19 cellular contexts compared by ENCODE assay signal in genomic region chrX:11793734-11794133, GRCh38. TPM values are rescaled to one million over a fixed set of nuclear protein-coding genes. Genes with fewer than 3 reads are reported as not detected.
DNase-seq lines count a peak whose midpoint lies in the region; ATAC-seq and TF ChIP-seq lines count a peak whose summit lies in the region.
"Had no signal": no experiment of that assay in that cellular context is flagged by ENCODE, and none has a peak within 500 bp of the region (broad histone marks: within the 10 kb centered on the region; RNA-seq: fewer than 3 reads in every experiment).

No MANE protein-coding gene starts in this region.

- no peaks in the 10 kb centered on the region for H3K27me3 Mint-ChIP-seq in activated CD4-positive, alpha-beta T cell treated with anti-CD3 and anti-CD28 coated beads, Interleukin-2, amount 10 ng/mL, durations not matched to agents 24 days and 14 days
- no peaks in the 10 kb centered on the region for H3K27me3 Mint-ChIP-seq in CD4-positive, alpha-beta T cell
- H3K27me3 Mint-ChIP-seq in activated T-helper 1 cell treated with anti-CD3 and anti-CD28 coated beads, Interleukin-12 subunit alpha, Interleukin-12 subunit beta, Interleukin-2, Interleukin-4 antibody, amounts not matched to agents 30 ng/mL and 10 ng/mL and 1 ng/mL, durations not matched to agents 14 hours and 24 hours and 36 hours (ENCODE audit: insufficient read depth): no peaks in the 10 kb centered on the region
- H3K27me3 Mint-ChIP-seq in effector memory CD8-positive, alpha-beta T cell: no peaks in the 10 kb centered on the region

- H2AFZ ChIP-seq in osteoblast (ENCODE audit: low read length): no peak overlapping the region
- H2AFZ ChIP-seq: GM23248 had no signal

- no peak overlapping the region for H3K4me3 Mint-ChIP-seq in activated CD4-positive, alpha-beta T cell treated with anti-CD3 and anti-CD28 coated beads, Interleukin-2, amount 10 ng/mL, durations not matched to agents 24 days and 14 days
- H3K4me3 Mint-ChIP-seq in CD4-positive, alpha-beta T cell: no peak overlapping the region
- H3K4me3 Mint-ChIP-seq in activated T-helper 1 cell treated with anti-CD3 and anti-CD28 coated beads, Interleukin-12 subunit alpha, Interleukin-12 subunit beta, Interleukin-2, Interleukin-4 antibody, amounts not matched to agents 30 ng/mL and 10 ng/mL and 1 ng/mL, durations not matched to agents 14 hours and 24 hours and 36 hours: no peak overlapping the region
- peak overlapping the region in 1 of 2 donors; percentile 27 for H3K4me3 Mint-ChIP-seq in effector memory CD8-positive, alpha-beta T cell

- H4K20me1 ChIP-seq in osteoblast (ENCODE audit: insufficient read depth, low read length): no peaks in the 10 kb centered on the region

- H3K79me2 ChIP-seq in osteoblast (ENCODE audit: insufficient read depth, low read length): no peaks in the 10 kb centered on the region

- CTCF ChIA-PET in CD4-positive, alpha-beta T cell (lab: Charles Lee): no interaction called here

- DNase-seq in activated CD4-positive, alpha-beta T cell treated with anti-CD3 and anti-CD28 coated beads, Interleukin-2, amount 10 ng/mL, durations not matched to agents 24 days and 14 days: no peak
- no peak for DNase-seq in activated CD4-positive, alpha-beta T cell treated with anti-CD3 and anti-CD28 coated beads, Interleukin-2, amount 50 U/mL, for 1 hour
- DNase-seq in CD4-positive, alpha-beta T cell: no peak
- no peak for DNase-seq in activated T-helper 1 cell treated with anti-CD3 and anti-CD28 coated beads, Interleukin-12 subunit alpha, Interleukin-12 subunit beta, Interleukin-2, Interleukin-4 antibody, amounts not matched to agents 30 ng/mL and 10 ng/mL and 1 ng/mL, durations not matched to agents 14 hours and 24 hours and 36 hours (ENCODE audit: low spot score)
- DNase-seq in effector memory CD8-positive, alpha-beta T cell: no peak
- DNase-seq in SW 1271 (lab: John Stamatoyannopoulos, UW) (no peak), left colon (no peak), osteoblast (ENCODE audit: insufficient read length, low spot score, missing footprints) (no peak)
- DNase-seq: 8988T, Calu3, GM23248, Kasumi-1, NCI-H1417, NCI-H2029, NCI-H2171 treated with DMSO at 0.1 percent for 48 hours, NCI-H774 had no signal

- no peak for TF ChIP-seq CTCF in CD4-positive, alpha-beta T cell (IDR thresholded peaks at IDR 0.05)
- no peak for TF ChIP-seq CTCF in osteoblast (IDR thresholded peaks at IDR 0.05; ENCODE audit: extremely low read depth, low read depth, low read length)

- no peak overlapping the region for H3K4me2 ChIP-seq in osteoblast (ENCODE audit: insufficient read depth, low read length)

- no peaks in the 10 kb centered on the region for H3K36me3 Mint-ChIP-seq in activated CD4-positive, alpha-beta T cell treated with anti-CD3 and anti-CD28 coated beads, Interleukin-2, amount 10 ng/mL, durations not matched to agents 24 days and 14 days (ENCODE audit: low read depth)
- H3K36me3 Mint-ChIP-seq in CD4-positive, alpha-beta T cell (ENCODE audit: low read depth): no peaks in the 10 kb centered on the region
- no peaks in the 10 kb centered on the region for H3K36me3 Mint-ChIP-seq in activated T-helper 1 cell treated with anti-CD3 and anti-CD28 coated beads, Interleukin-12 subunit alpha, Interleukin-12 subunit beta, Interleukin-2, Interleukin-4 antibody, amounts not matched to agents 30 ng/mL and 10 ng/mL and 1 ng/mL, durations not matched to agents 14 hours and 24 hours and 36 hours (ENCODE audit: low read depth)
- H3K36me3 Mint-ChIP-seq in effector memory CD8-positive, alpha-beta T cell (ENCODE audit: insufficient read depth): peaks cover 3% of the 10 kb centered on the region

- H3K9me3 ChIP-seq in CD4-positive, alpha-beta T cell (ENCODE audit: control insufficient read depth, low read length): no peaks in the 10 kb centered on the region
- no peaks in the 10 kb centered on the region for H3K9me3 ChIP-seq in osteoblast (ENCODE audit: low read depth, low read length)

- H3K27ac ChIP-seq in CD4-positive, alpha-beta T cell (ENCODE audit: low read depth, low read length): no peak overlapping the region
- no peak overlapping the region for H3K27ac ChIP-seq in osteoblast (ENCODE audit: low read depth, low read length)
- H3K27ac ChIP-seq: C4-2B, GM23248 had no signal

- intact Hi-C loops in activated CD4-positive, alpha-beta T cell treated with anti-CD3 and anti-CD28 coated beads, Interleukin-2, amount 10 ng/mL, durations not matched to agents 24 days and 14 days (cut with micrococcal nuclease): loop anchor here (1.0 to 2.0 kb wide), 2 partner anchors 32 to 35 kb away; partner anchors contain the start of gene MSL3
- intact Hi-C loops in CD4-positive, alpha-beta T cell (cut with DNase I, micrococcal nuclease): no loop called here
- intact Hi-C loops in activated T-helper 1 cell treated with anti-CD3 and anti-CD28 coated beads, Interleukin-12 subunit alpha, Interleukin-12 subunit beta, Interleukin-2, Interleukin-4 antibody, amounts not matched to agents 30 ng/mL and 10 ng/mL and 1 ng/mL, durations not matched to agents 14 hours and 24 hours and 36 hours (cut with micrococcal nuclease): no loop called here
- intact Hi-C loops in left colon (cut with DNase I, micrococcal nuclease): no loop called here

- POLR2A ChIA-PET in CD4-positive, alpha-beta T cell (lab: Charles Lee): no interaction called here

- no peaks in the 10 kb centered on the region for H3K27me3 ChIP-seq in CD4-positive, alpha-beta T cell (ENCODE audit: control insufficient read depth, insufficient read depth, low read length)
- no peaks in the 10 kb centered on the region for H3K27me3 ChIP-seq in osteoblast (ENCODE audit: insufficient read depth, low read length)

- no peak overlapping the region for H3K4me3 ChIP-seq in osteoblast (ENCODE audit: insufficient read depth, low read length)
- H3K4me3 ChIP-seq: GM23248 had no signal

- H3K27ac Mint-ChIP-seq in activated CD4-positive, alpha-beta T cell treated with anti-CD3 and anti-CD28 coated beads, Interleukin-2, amount 10 ng/mL, durations not matched to agents 24 days and 14 days: peak overlapping the region; percentile 91
- H3K27ac Mint-ChIP-seq in CD4-positive, alpha-beta T cell: peak overlapping the region; percentile 84
- H3K27ac Mint-ChIP-seq in activated T-helper 1 cell treated with anti-CD3 and anti-CD28 coated beads, Interleukin-12 subunit alpha, Interleukin-12 subunit beta, Interleukin-2, Interleukin-4 antibody, amounts not matched to agents 30 ng/mL and 10 ng/mL and 1 ng/mL, durations not matched to agents 14 hours and 24 hours and 36 hours: peak overlapping the region; percentile 97
- peak overlapping the region; percentile 87 to 93 for H3K27ac Mint-ChIP-seq in effector memory CD8-positive, alpha-beta T cell

- H3K4me1 ChIP-seq in osteoblast (ENCODE audit: insufficient read depth, low read length): no peaks in the 10 kb centered on the region

- peaks cover 15% of the 10 kb centered on the region for H3K4me1 Mint-ChIP-seq in activated CD4-positive, alpha-beta T cell treated with anti-CD3 and anti-CD28 coated beads, Interleukin-2, amount 10 ng/mL, durations not matched to agents 24 days and 14 days
- peaks cover 39% of the 10 kb centered on the region for H3K4me1 Mint-ChIP-seq in CD4-positive, alpha-beta T cell (ENCODE audit: low read depth)
- H3K4me1 Mint-ChIP-seq in activated T-helper 1 cell treated with anti-CD3 and anti-CD28 coated beads, Interleukin-12 subunit alpha, Interleukin-12 subunit beta, Interleukin-2, Interleukin-4 antibody, amounts not matched to agents 30 ng/mL and 10 ng/mL and 1 ng/mL, durations not matched to agents 14 hours and 24 hours and 36 hours (ENCODE audit: low read depth): peaks cover 18% of the 10 kb centered on the region
- H3K4me1 Mint-ChIP-seq in effector memory CD8-positive, alpha-beta T cell (ENCODE audit: low read depth in 2 of 2): peaks cover 7 to 16% of the 10 kb centered on the region in 2 donors

- ATAC-seq in CD4-positive, alpha-beta T cell (ENCODE audit: poor library complexity): no peak
- ATAC-seq in effector memory CD8-positive, alpha-beta T cell (replicated peaks): no peak
- no peak for ATAC-seq in left colon
- ATAC-seq: HCT116, Panc1 had no signal

- no peaks in the 10 kb centered on the region for H3K36me3 ChIP-seq in osteoblast (ENCODE audit: insufficient read depth, low read length)

- H3K9me3 Mint-ChIP-seq in activated CD4-positive, alpha-beta T cell treated with anti-CD3 and anti-CD28 coated beads, Interleukin-2, amount 10 ng/mL, durations not matched to agents 24 days and 14 days: no peaks in the 10 kb centered on the region
- no peaks in the 10 kb centered on the region for H3K9me3 Mint-ChIP-seq in CD4-positive, alpha-beta T cell
- no peaks in the 10 kb centered on the region for H3K9me3 Mint-ChIP-seq in activated T-helper 1 cell treated with anti-CD3 and anti-CD28 coated beads, Interleukin-12 subunit alpha, Interleukin-12 subunit beta, Interleukin-2, Interleukin-4 antibody, amounts not matched to agents 30 ng/mL and 10 ng/mL and 1 ng/mL, durations not matched to agents 14 hours and 24 hours and 36 hours
- H3K9me3 Mint-ChIP-seq in effector memory CD8-positive, alpha-beta T cell: no peaks in the 10 kb centered on the region

RNA-seq across cellular contexts. Expression of gene MSL3, which starts 35.7 kb away (rescaled TPM):
- 39.1 and 44.6 TPM in 2 replicates for total RNA-seq in activated CD4-positive, alpha-beta T cell treated with anti-CD3 and anti-CD28 coated beads, Interleukin-2, amount 10 ng/mL, durations not matched to agents 24 days and 14 days
- total RNA-seq in CD4-positive, alpha-beta T cell: 100 to 1,000 TPM; 126 to 137 TPM
- total RNA-seq in activated T-helper 1 cell treated with anti-CD3 and anti-CD28 coated beads, Interleukin-12 subunit alpha, Interleukin-12 subunit beta, Interleukin-2, Interleukin-4 antibody, amounts not matched to agents 30 ng/mL and 10 ng/mL and 1 ng/mL, durations not matched to agents 14 hours and 24 hours and 36 hours: 41.6 and 43.8 TPM in 2 replicates
- total RNA-seq in left colon (10 to 100 TPM; 14.9 to 16.6 TPM), osteoblast (24.5 and 26.4 TPM in 2 replicates)
